In genomic region chr11:72078477-72078876, GRCh38 we compare ENCODE assay signal across 9 cellular contexts. TPM values are rescaled to one million over a fixed set of nuclear protein-coding genes. Genes with fewer than 3 reads are reported as not detected.
DNase-seq lines count a peak whose midpoint lies in the region; ATAC-seq and TF ChIP-seq lines count a peak whose summit lies in the region.
"Had no signal": no experiment of that assay in that cellular context is flagged by ENCODE, and none has a peak within 500 bp of the region (broad histone marks: within the 10 kb centered on the region; RNA-seq: fewer than 3 reads in every experiment).

No MANE protein-coding gene starts in this region.

- H3K36me3 Mint-ChIP-seq in Calu3 (ENCODE audit: insufficient read depth, unreplicated experiment) (peaks cover 37% of the 10 kb centered on the region), endodermal cell (ENCODE audit: low read depth) (peaks cover 11% of the 10 kb centered on the region)

- in situ Hi-C loops in GM13977 (cut with MboI; ENCODE audit: low pct_unique_long_range_greater_than_20kb, low sequenced_read_pairs, unreplicated experiment), result no loop called here

- H3K4me3 Mint-ChIP-seq in Calu3 (ENCODE audit: low read depth, unreplicated experiment) (peak overlapping the region; percentile 87), endodermal cell (peak overlapping the region; percentile 85)

- H4K20me1 ChIP-seq in OCI-LY7 (ENCODE audit: insufficient read depth, low read length) (peaks cover 4% of the 10 kb centered on the region; the same call in 1 of the 2 replicates), osteoblast (ENCODE audit: insufficient read depth, low read length) (no peaks in the 10 kb centered on the region)

- POLR2A ChIA-PET in OCI-LY7 (lab: Charles Lee), result interaction anchor here (0.6 to 2.4 kb wide), 10 partner anchors 8 to 92 kb away, joined by 3 to 9 read pairs (median 4); no protein-coding TSS in a partner anchor

- H3K4me1 Mint-ChIP-seq in Calu3 (ENCODE audit: low read depth, unreplicated experiment) (peaks cover 24% of the 10 kb centered on the region), endodermal cell (peaks cover 12% of the 10 kb centered on the region)

- H3K36me3 ChIP-seq in OCI-LY7 (ENCODE audit: insufficient read depth, low read length), result peaks cover 23% of the 10 kb centered on the region
- peaks cover 4% of the 10 kb centered on the region for H3K36me3 ChIP-seq in endodermal cell (ENCODE audit: control insufficient read depth, insufficient read depth, low read length)
- H3K36me3 ChIP-seq in osteoblast (ENCODE audit: insufficient read depth, low read length), result no peaks in the 10 kb centered on the region

- DNase-seq in Calu3, result no peak
- no peak for DNase-seq in OCI-LY7 (ENCODE audit: low spot score)
- no peak for DNase-seq in endodermal cell
- peak; percentile 79 for DNase-seq in osteoblast (ENCODE audit: insufficient read length, low spot score, missing footprints)
- DNase-seq in iPS-NIHi7 (ENCODE audit: extremely low spot score), result no peak
- no peak for DNase-seq in C1 segment of cervical spinal cord (lab: John Stamatoyannopoulos, UW)
- no peak for DNase-seq in GM13977 (ENCODE audit: low spot score)
- DNase-seq: T1000 had no signal

- H3K27ac ChIP-seq in OCI-LY7 (ENCODE audit: low read depth, low read length, poor library complexity, severe bottlenecking) (no peak overlapping the region), endodermal cell (ENCODE audit: low read depth, low read length) (no peak overlapping the region), osteoblast (ENCODE audit: low read depth, low read length) (peak overlapping the region; percentile 75)

- CTCF ChIA-PET in Calu3 (lab: Charles Lee) (interaction anchor here (0.9 to 1.2 kb wide), 4 partner anchors 8 to 46 kb away, joined by 3 read pairs; no protein-coding TSS in a partner anchor), OCI-LY7 (lab: Charles Lee; ENCODE audit: unreplicated experiment) (interaction anchor here (0.6 to 1.1 kb wide), 3 partner anchors 32 to 68 kb away, joined by 3 to 4 read pairs (median 4); no protein-coding TSS in a partner anchor)

- H3K4me2 ChIP-seq in OCI-LY7 (ENCODE audit: low read length) (peak overlapping the region; percentile 70), osteoblast (ENCODE audit: insufficient read depth, low read length) (peak overlapping the region; percentile 99)

- intact Hi-C loops in Calu3 (cut with micrococcal nuclease; ENCODE audit: unreplicated experiment) (loop anchor here (5.0 kb wide), 1 partner anchor 36 kb away; no protein-coding TSS in a partner anchor), OCI-LY7 (cut with micrococcal nuclease; ENCODE audit: unreplicated experiment) (no loop called here)

- H2AFZ ChIP-seq in OCI-LY7 (ENCODE audit: low read length) (no peak overlapping the region), osteoblast (ENCODE audit: low read length) (peak overlapping the region; percentile 83)

- no peaks in the 10 kb centered on the region for H3K27me3 Mint-ChIP-seq in Calu3 (ENCODE audit: unreplicated experiment)
- no peaks in the 10 kb centered on the region for H3K27me3 Mint-ChIP-seq in endodermal cell (ENCODE audit: insufficient read depth)

- H3K9me2 ChIP-seq in OCI-LY7 (ENCODE audit: insufficient read depth, low read length), result no peaks in the 10 kb centered on the region

- no peaks in the 10 kb centered on the region for H3K9me3 ChIP-seq in OCI-LY7 (ENCODE audit: low read length)
- H3K9me3 ChIP-seq in endodermal cell (ENCODE audit: control insufficient read depth, low read length), result no peaks in the 10 kb centered on the region
- H3K9me3 ChIP-seq in osteoblast (ENCODE audit: low read depth, low read length), result no peaks in the 10 kb centered on the region

- H3K4me1 ChIP-seq in OCI-LY7 (ENCODE audit: insufficient read depth, low read length, poor library complexity, severe bottlenecking) (peaks cover 45% of the 10 kb centered on the region), endodermal cell (ENCODE audit: control insufficient read depth, insufficient read depth, low read length) (no peaks in the 10 kb centered on the region), osteoblast (ENCODE audit: insufficient read depth, low read length) (peaks cover 20% of the 10 kb centered on the region)

- H3K9ac ChIP-seq in endodermal cell (ENCODE audit: extremely low read depth, low read length, poor library complexity, severe bottlenecking), result no peak overlapping the region

- TF ChIP-seq CTCF in Calu3 (IDR thresholded peaks at IDR 0.05; ENCODE audit: unreplicated experiment), result no peak
- TF ChIP-seq CTCF in OCI-LY7 (conservative IDR thresholded peaks at IDR 0.05; ENCODE audit: low read length), result no peak
- no peak for TF ChIP-seq CTCF in endodermal cell (conservative IDR thresholded peaks at IDR 0.05)
- TF ChIP-seq CTCF in osteoblast (IDR thresholded peaks at IDR 0.05; ENCODE audit: extremely low read depth, low read depth, low read length), result no peak
- TF ChIP-seq CTCF in GM13977 (IDR thresholded peaks at IDR 0.05; ENCODE audit: extremely low read depth, insufficient read depth, missing control alignments), result no peak

- H3K4me3 ChIP-seq in OCI-LY7 (ENCODE audit: low read depth, low read length, poor library complexity, severe bottlenecking) (peak overlapping the region; percentile 98), endodermal cell (ENCODE audit: low read length) (peak overlapping the region; percentile 98), osteoblast (ENCODE audit: insufficient read depth, low read length) (peak overlapping the region; percentile 92)

- H3K79me2 ChIP-seq in OCI-LY7 (ENCODE audit: insufficient read depth, low read depth, low read length), result peaks cover 60% of the 10 kb centered on the region
- peaks cover 62% of the 10 kb centered on the region for H3K79me2 ChIP-seq in osteoblast (ENCODE audit: insufficient read depth, low read length)

- H3K27ac Mint-ChIP-seq in Calu3 (ENCODE audit: unreplicated experiment) (peak overlapping the region; percentile 40), endodermal cell (peak overlapping the region; percentile 48)

- no peak for ATAC-seq in HG03432 (IDR thresholded peaks at IDR 0.05; ENCODE audit: unreplicated experiment)

- H3K9me3 Mint-ChIP-seq in Calu3 (ENCODE audit: low read depth, unreplicated experiment) (no peaks in the 10 kb centered on the region), endodermal cell (no peaks in the 10 kb centered on the region)

- 92 to 98% methylated on average over 5 to 6 of the region's 6 CpGs for WGBS in endodermal cell (ENCODE audit: insufficient coverage in 1 of 2, insufficient read length in 1 of 2), 2 experiments

- BruUV-seq in Calu3 (replicated peaks; lab: Mats Ljungman, UMichigan), result TSS peak; percentile 42
- BruUV-seq in OCI-LY7 (replicated peaks; lab: Mats Ljungman, UMichigan), result TSS peak; percentile 62

- H3K27me3 ChIP-seq in endodermal cell (ENCODE audit: control insufficient read depth, insufficient read depth, low read length, poor library complexity, severe bottlenecking) (no peaks in the 10 kb centered on the region), osteoblast (ENCODE audit: insufficient read depth, low read length) (no peaks in the 10 kb centered on the region)

RNA-seq across cellular contexts. Expression of gene NUMA1, which starts 1.9 kb away (rescaled TPM):
- 140 and 146 TPM in 2 replicates for total RNA-seq in Calu3 (2022)
- 159 and 160 TPM in 2 replicates for total RNA-seq in OCI-LY7 (2014; rRNA removed; shearing (Covaris generic))
- total RNA-seq in OCI-LY7 (2022), result 148 and 172 TPM in 2 replicates
- 100 to 1,000 TPM; 130 to 132 TPM for total RNA-seq in endodermal cell
- polyA plus RNA-seq in endodermal cell (2013, experiment 1 of 2), result 181 TPM
- 168 TPM for polyA plus RNA-seq in endodermal cell (2013, experiment 2 of 2)
- 176 and 182 TPM in 2 replicates for total RNA-seq in osteoblast

RNA-seq across cellular contexts. Expression of gene LRRC51, which starts 2.2 kb away (rescaled TPM):
- total RNA-seq in Calu3 (2022), result 8.5 and 11.0 TPM in 2 replicates
- total RNA-seq in OCI-LY7 (2014; rRNA removed; shearing (Covaris generic)), result 15.3 and 21.1 TPM in 2 replicates
- total RNA-seq in OCI-LY7 (2022), result 9.9 and 10.8 TPM in 2 replicates
- 1 to 10 TPM; 8.0 to 9.5 TPM for total RNA-seq in endodermal cell
- 4.5 TPM for polyA plus RNA-seq in endodermal cell (2013, experiment 1 of 2)
- 9.0 TPM for polyA plus RNA-seq in endodermal cell (2013, experiment 2 of 2)
- 5.1 and 6.2 TPM in 2 replicates for total RNA-seq in osteoblast

RNA-seq across cellular contexts. Expression of gene LAMTOR1, which starts 24.6 kb away (rescaled TPM):
- total RNA-seq in Calu3 (2022) (67.1 and 73.5 TPM in 2 replicates), OCI-LY7 (2022) (58.6 and 61.8 TPM in 2 replicates), endodermal cell (100 to 1,000 TPM in 1 of 2 donors, 10 to 100 TPM in 1; 92.0 to 104 TPM), osteoblast (131 and 138 TPM in 2 replicates)
- total RNA-seq in OCI-LY7 (2014; rRNA removed; shearing (Covaris generic)), result 50.7 and 64.1 TPM in 2 replicates
- polyA plus RNA-seq in endodermal cell (2013, experiment 1 of 2), result 114 TPM
- 111 TPM for polyA plus RNA-seq in endodermal cell (2013, experiment 2 of 2)

RNA-seq across cellular contexts. Expression of gene TOMT, which starts 27.2 kb away (rescaled TPM):
- total RNA-seq in Calu3 (2022) (not detected in 2 replicates), OCI-LY7 (2022) (not detected in 2 replicates), endodermal cell (not detected), osteoblast (not detected in 2 replicates)
- not detected in 2 replicates for total RNA-seq in OCI-LY7 (2014; rRNA removed; shearing (Covaris generic))
- 0.21 TPM for polyA plus RNA-seq in endodermal cell (2013, experiment 1 of 2)
- not detected for polyA plus RNA-seq in endodermal cell (2013, experiment 2 of 2)

RNA-seq across cellular contexts. Expression of gene ANAPC15, which starts 34.0 kb away (rescaled TPM):
- total RNA-seq in Calu3 (2022), result 25.8 and 29.4 TPM in 2 replicates
- total RNA-seq in OCI-LY7 (2014; rRNA removed; shearing (Covaris generic)), result 48.2 and 77.7 TPM in 2 replicates
- total RNA-seq in OCI-LY7 (2022), result 61.2 and 62.4 TPM in 2 replicates
- 10 to 100 TPM; 51.2 to 54.9 TPM for total RNA-seq in endodermal cell
- 53.3 TPM for polyA plus RNA-seq in endodermal cell (2013, experiment 1 of 2)
- 61.5 TPM for polyA plus RNA-seq in endodermal cell (2013, experiment 2 of 2)
- total RNA-seq in osteoblast, result 21.7 and 23.0 TPM in 2 replicates
